1 cellular context compared by ENCODE assay signal in the genomic region with DNA sequence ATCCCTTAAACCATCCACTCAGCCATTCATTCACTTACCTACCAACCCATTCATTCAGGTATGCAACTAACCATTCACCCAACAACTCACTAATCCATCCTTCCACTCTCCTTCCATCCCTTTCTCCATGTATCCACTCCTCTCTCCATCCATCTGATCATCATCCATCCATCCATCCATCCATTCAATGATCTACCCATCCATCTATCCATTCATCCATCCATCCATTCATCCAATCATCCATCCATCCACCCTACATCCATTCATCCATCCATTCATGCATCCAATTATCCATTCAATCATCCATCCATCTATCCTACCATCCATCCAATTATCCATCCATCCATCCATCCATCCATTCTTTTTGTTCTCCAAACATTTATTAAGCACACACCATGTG.
TF ChIP-seq lines count a peak whose summit lies in the region.

No MANE protein-coding gene starts in this region.

TF ChIP-seq in HepG2, 621 proteins besides CTCF, POLR2A, EP300 and RAD21 (continued from another document):
- TF ChIP-seq, protein P1, sequence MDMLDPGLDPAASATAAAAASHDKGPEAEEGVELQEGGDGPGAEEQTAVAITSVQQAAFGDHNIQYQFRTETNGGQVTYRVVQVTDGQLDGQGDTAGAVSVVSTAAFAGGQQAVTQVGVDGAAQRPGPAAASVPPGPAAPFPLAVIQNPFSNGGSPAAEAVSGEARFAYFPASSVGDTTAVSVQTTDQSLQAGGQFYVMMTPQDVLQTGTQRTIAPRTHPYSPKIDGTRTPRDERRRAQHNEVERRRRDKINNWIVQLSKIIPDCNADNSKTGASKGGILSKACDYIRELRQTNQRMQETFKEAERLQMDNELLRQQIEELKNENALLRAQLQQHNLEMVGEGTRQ (IDR thresholded peaks at IDR 0.05; ENCODE audit: low read depth, low read length), result no peak
- TF ChIP-seq, protein P1 (CRISPR knock-in tag; IDR thresholded peaks at IDR 0.05; ENCODE audit: borderline replicate concordance), result no peak
- TF ChIP-seq HHEX (CRISPR knock-in tag; IDR thresholded peaks at IDR 0.05) (no peak), ATF7 (IDR thresholded peaks at IDR 0.05) (peak; percentile 32), ATF7 (CRISPR knock-in tag; IDR thresholded peaks at IDR 0.05) (no peak), NR2F1 (CRISPR knock-in tag; IDR thresholded peaks at IDR 0.05) (no peak), ZNF816 (CRISPR knock-in tag; IDR thresholded peaks at IDR 0.05; ENCODE audit: borderline replicate concordance) (no peak), ZBTB7A (CRISPR knock-in tag; IDR thresholded peaks at IDR 0.05) (no peak), SMAD1 (CRISPR knock-in tag; IDR thresholded peaks at IDR 0.05; ENCODE audit: borderline replicate concordance, low read depth) (no peak), PHB2 (IDR thresholded peaks at IDR 0.05; ENCODE audit: partially characterized antibody) (peak; percentile 99), PAF1 (CRISPR knock-in tag; IDR thresholded peaks at IDR 0.05) (no peak), NONO (IDR thresholded peaks at IDR 0.05) (peak; percentile 82; the same call in 1 of the 2 replicates), NONO (CRISPR knock-in tag; conservative IDR thresholded peaks at IDR 0.05) (no peak), FOXK2 (IDR thresholded peaks at IDR 0.05) (peak; percentile 49), ATM (IDR thresholded peaks at IDR 0.05; ENCODE audit: borderline replicate concordance) (peak; percentile 82; the same call in 1 of the 2 replicates), ZMYM3 (CRISPR knock-in tag; IDR thresholded peaks at IDR 0.05) (no peak), ZBTB1 (CRISPR knock-in tag; IDR thresholded peaks at IDR 0.05; ENCODE audit: borderline replicate concordance) (no peak), KLF11 (CRISPR knock-in tag; IDR thresholded peaks at IDR 0.05) (no peak), ZNF878 (CRISPR knock-in tag; IDR thresholded peaks at IDR 0.05) (no peak), ETV6 (CRISPR knock-in tag; conservative IDR thresholded peaks at IDR 0.05) (no peak), PRPF4 (IDR thresholded peaks at IDR 0.05; ENCODE audit: low read depth, low read length, poor library complexity, severe bottlenecking) (no peak)
- TF ChIP-seq, protein P2, sequence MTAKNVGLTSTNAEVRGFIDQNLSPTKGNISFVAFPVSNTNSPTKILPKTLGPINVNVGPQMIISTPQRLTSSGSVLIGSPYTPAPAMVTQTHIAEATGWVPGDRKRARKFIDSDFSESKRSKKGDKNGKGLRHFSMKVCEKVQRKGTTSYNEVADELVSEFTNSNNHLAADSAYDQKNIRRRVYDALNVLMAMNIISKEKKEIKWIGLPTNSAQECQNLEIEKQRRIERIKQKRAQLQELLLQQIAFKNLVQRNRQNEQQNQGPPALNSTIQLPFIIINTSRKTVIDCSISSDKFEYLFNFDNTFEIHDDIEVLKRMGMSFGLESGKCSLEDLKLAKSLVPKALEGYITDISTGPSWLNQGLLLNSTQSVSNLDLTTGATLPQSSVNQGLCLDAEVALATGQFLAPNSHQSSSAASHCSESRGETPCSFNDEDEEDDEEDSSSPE (CRISPR knock-in tag; IDR thresholded peaks at IDR 0.05), result no peak
- TF ChIP-seq, protein P3, sequence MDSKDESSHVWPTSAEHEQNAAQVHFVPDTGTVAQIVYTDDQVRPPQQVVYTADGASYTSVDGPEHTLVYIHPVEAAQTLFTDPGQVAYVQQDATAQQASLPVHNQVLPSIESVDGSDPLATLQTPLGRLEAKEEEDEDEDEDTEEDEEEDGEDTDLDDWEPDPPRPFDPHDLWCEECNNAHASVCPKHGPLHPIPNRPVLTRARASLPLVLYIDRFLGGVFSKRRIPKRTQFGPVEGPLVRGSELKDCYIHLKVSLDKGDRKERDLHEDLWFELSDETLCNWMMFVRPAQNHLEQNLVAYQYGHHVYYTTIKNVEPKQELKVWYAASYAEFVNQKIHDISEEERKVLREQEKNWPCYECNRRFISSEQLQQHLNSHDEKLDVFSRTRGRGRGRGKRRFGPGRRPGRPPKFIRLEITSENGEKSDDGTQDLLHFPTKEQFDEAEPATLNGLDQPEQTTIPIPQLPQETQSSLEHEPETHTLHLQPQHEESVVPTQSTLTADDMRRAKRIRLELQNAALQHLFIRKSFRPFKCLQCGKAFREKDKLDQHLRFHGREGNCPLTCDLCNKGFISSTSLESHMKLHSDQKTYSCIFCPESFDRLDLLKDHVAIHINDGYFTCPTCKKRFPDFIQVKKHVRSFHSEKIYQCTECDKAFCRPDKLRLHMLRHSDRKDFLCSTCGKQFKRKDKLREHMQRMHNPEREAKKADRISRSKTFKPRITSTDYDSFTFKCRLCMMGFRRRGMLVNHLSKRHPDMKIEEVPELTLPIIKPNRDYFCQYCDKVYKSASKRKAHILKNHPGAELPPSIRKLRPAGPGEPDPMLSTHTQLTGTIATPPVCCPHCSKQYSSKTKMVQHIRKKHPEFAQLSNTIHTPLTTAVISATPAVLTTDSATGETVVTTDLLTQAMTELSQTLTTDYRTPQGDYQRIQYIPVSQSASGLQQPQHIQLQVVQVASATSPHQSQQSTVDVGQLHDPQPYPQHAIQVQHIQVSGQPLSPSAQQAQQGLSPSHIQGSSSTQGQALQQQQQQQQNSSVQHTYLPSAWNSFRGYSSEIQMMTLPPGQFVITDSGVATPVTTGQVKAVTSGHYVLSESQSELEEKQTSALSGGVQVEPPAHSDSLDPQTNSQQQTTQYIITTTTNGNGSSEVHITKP (CRISPR knock-in tag; IDR thresholded peaks at IDR 0.05; ENCODE audit: low read depth), result no peak
- TF ChIP-seq, protein P4, sequence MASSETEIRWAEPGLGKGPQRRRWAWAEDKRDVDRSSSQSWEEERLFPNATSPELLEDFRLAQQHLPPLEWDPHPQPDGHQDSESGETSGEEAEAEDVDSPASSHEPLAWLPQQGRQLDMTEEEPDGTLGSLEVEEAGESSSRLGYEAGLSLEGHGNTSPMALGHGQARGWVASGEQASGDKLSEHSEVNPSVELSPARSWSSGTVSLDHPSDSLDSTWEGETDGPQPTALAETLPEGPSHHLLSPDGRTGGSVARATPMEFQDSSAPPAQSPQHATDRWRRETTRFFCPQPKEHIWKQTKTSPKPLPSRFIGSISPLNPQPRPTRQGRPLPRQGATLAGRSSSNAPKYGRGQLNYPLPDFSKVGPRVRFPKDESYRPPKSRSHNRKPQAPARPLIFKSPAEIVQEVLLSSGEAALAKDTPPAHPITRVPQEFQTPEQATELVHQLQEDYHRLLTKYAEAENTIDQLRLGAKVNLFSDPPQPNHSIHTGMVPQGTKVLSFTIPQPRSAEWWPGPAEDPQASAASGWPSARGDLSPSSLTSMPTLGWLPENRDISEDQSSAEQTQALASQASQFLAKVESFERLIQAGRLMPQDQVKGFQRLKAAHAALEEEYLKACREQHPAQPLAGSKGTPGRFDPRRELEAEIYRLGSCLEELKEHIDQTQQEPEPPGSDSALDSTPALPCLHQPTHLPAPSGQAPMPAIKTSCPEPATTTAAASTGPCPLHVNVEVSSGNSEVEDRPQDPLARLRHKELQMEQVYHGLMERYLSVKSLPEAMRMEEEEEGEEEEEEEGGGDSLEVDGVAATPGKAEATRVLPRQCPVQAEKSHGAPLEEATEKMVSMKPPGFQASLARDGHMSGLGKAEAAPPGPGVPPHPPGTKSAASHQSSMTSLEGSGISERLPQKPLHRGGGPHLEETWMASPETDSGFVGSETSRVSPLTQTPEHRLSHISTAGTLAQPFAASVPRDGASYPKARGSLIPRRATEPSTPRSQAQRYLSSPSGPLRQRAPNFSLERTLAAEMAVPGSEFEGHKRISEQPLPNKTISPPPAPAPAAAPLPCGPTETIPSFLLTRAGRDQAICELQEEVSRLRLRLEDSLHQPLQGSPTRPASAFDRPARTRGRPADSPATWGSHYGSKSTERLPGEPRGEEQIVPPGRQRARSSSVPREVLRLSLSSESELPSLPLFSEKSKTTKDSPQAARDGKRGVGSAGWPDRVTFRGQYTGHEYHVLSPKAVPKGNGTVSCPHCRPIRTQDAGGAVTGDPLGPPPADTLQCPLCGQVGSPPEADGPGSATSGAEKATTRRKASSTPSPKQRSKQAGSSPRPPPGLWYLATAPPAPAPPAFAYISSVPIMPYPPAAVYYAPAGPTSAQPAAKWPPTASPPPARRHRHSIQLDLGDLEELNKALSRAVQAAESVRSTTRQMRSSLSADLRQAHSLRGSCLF (CRISPR knock-in tag; IDR thresholded peaks at IDR 0.05; ENCODE audit: borderline replicate concordance), result no peak
- TF ChIP-seq, protein P5, sequence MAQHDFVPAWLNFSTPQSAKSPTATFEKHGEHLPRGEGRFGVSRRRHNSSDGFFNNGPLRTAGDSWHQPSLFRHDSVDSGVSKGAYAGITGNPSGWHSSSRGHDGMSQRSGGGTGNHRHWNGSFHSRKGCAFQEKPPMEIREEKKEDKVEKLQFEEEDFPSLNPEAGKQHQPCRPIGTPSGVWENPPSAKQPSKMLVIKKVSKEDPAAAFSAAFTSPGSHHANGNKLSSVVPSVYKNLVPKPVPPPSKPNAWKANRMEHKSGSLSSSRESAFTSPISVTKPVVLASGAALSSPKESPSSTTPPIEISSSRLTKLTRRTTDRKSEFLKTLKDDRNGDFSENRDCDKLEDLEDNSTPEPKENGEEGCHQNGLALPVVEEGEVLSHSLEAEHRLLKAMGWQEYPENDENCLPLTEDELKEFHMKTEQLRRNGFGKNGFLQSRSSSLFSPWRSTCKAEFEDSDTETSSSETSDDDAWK (CRISPR knock-in tag; IDR thresholded peaks at IDR 0.05), result no peak
